ENCODE assay signal across 13 cellular contexts in genomic region chr5:158877124-158877581, GRCh38.
DNase-seq lines count a peak whose midpoint lies in the region; TF ChIP-seq lines count a peak whose summit lies in the region.
"Had no signal": no experiment of that assay in that cellular context is flagged by ENCODE, and none has a peak within 500 bp of the region (broad histone marks: within the 10 kb centered on the region; RNA-seq: fewer than 3 reads in every experiment).

No MANE protein-coding gene starts in this region.

- peak; percentile 9 for DNase-seq in NCI-H1092 treated with DMSO at 0.1 percent for 48 hours (lab: John Stamatoyannopoulos, UW)
- DNase-seq in NCI-H1092 (lab: John Stamatoyannopoulos, UW), result no peak
- DNase-seq in brain microvascular endothelial cell, result peak; percentile 55
- DNase-seq in right atrium auricular region (ENCODE audit: low spot score), result no peak
- no peak for DNase-seq in uterus
- DNase-seq in DMS153 (lab: John Stamatoyannopoulos, UW), result no peak
- DNase-seq in EL, result no peak
- no peak for DNase-seq in NCI-H1105 (lab: John Stamatoyannopoulos, UW)
- DNase-seq: 8988T; activated CD4-positive, alpha-beta T cell treated with anti-CD3 and anti-CD28 coated beads, Interleukin-2, amount 10 ng/mL, durations not matched to agents 7 days and 5 days; Caco-2; left lung; substantia nigra had no signal

- intact Hi-C loops in uterus (cut with DNase I; ENCODE audit: low total_unique reads), result no loop called here

- H3K9me3 ChIP-seq in right atrium auricular region (no peaks in the 10 kb centered on the region), uterus (no peaks in the 10 kb centered on the region)
- H3K9me3 ChIP-seq: Caco-2, left lung had no signal

- H3K4me3 ChIP-seq in brain microvascular endothelial cell (ENCODE audit: low read depth, low read length) (no peak overlapping the region), right atrium auricular region (no peak overlapping the region), uterus (no peak overlapping the region)
- H3K4me3 ChIP-seq: left lung had no signal

- TF ChIP-seq POLR2A in uterus (IDR thresholded peaks at IDR 0.05), result no peak

- H3K27me3 ChIP-seq in brain microvascular endothelial cell (replicated peaks) (no peaks in the 10 kb centered on the region), right atrium auricular region (no peaks in the 10 kb centered on the region), uterus (no peaks in the 10 kb centered on the region)

- in situ Hi-C loops in brain microvascular endothelial cell (cut with HindIII; ENCODE audit: low pct_ligation_motif_present, low sequenced_read_pairs), result no loop called here

- TF ChIP-seq CTCF in brain microvascular endothelial cell (IDR thresholded peaks at IDR 0.05; ENCODE audit: low read depth, low read length, missing control alignments) (no peak), right atrium auricular region (IDR thresholded peaks at IDR 0.05) (no peak), uterus (IDR thresholded peaks at IDR 0.05) (no peak)

- peaks cover 0 to 60% of the 10 kb centered on the region in 2 donors for H3K4me1 ChIP-seq in right atrium auricular region
- no peaks in the 10 kb centered on the region for H3K4me1 ChIP-seq in uterus
- H3K4me1 ChIP-seq: Caco-2 had no signal

- no peaks in the 10 kb centered on the region for H3K36me3 ChIP-seq in brain microvascular endothelial cell (replicated peaks)
- H3K36me3 ChIP-seq in right atrium auricular region, result no peaks in the 10 kb centered on the region
- no peaks in the 10 kb centered on the region for H3K36me3 ChIP-seq in uterus
- H3K36me3 ChIP-seq: left lung had no signal

- H3K27ac ChIP-seq in brain microvascular endothelial cell, result peak overlapping the region; percentile 44
- H3K27ac ChIP-seq in right atrium auricular region, result peak overlapping the region; percentile 51 to 65
- peak overlapping the region; percentile 48 to 65 for H3K27ac ChIP-seq in uterus
- H3K27ac ChIP-seq: left lung had no signal

Comparison
In these comparisons a context has a peak if more than half of its experiments do, and no peak if none do; other contexts are left out.
1. DNase-seq: peak in NCI-H1092 treated with DMSO at 0.1 percent for 48 hours (single experiment) and brain microvascular endothelial cell (single experiment); none in NCI-H1092 (single experiment), right atrium auricular region (single experiment), uterus (0 of 2), DMS153 (single experiment), EL (single experiment) and NCI-H1105 (single experiment).
2. Peak in every context shown above with its lines, with median percentiles within 50 percentile points of each other: H3K27ac ChIP-seq.